ENCODE assay signal across 12 cellular contexts in the genomic region with DNA sequence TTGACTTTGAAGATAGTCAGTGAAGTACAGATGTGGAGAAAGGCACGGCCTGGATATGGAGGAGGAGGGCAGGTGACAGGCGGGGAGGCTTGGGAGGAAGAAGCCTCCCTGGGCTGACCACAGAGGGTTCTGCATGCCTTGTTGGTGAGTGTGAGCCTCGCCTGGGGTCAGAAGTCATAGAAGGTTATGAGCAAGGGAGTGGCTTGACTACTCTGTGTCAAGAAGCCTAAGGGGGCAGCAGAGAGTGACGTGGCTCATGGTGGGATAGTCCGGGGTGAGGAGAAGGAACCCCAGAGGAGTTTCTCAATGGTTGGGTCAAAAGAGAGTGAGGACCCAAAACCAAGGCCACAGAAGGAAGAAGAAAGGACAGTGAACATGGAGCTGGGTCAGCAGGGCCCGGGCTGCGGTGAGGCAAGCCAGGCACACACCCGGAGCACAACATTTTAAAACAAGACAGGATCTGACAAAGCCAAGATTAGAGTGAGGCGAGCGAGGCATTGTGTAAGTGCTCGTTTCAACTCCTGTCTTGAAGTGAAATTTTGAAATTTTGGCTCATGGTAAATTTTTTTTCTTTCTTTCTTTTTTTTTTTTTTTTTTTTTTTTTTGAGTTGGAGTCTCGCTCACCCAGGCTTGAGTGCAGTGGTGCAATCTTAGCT. TPM values are rescaled to one million over a fixed set of nuclear protein-coding genes. Genes with fewer than 3 reads are reported as not detected.
A peak's percentile ranks its signal among the peaks of the same experiment; 100 is the strongest.
DNase-seq lines count a peak whose midpoint lies in the region; ATAC-seq and TF ChIP-seq lines count a peak whose summit lies in the region.
"Had no signal": no experiment of that assay in that cellular context is flagged by ENCODE, and none has a peak within 500 bp of the region (broad histone marks: within the 10 kb centered on the region; RNA-seq: fewer than 3 reads in every experiment).

No MANE protein-coding gene starts in this region.

- H3K9me3 Mint-ChIP-seq in MCF 10A (ENCODE audit: unreplicated experiment) (no peaks in the 10 kb centered on the region), type B pancreatic cell (peaks cover 2% of the 10 kb centered on the region)

- no peaks in the 10 kb centered on the region for H4K20me1 ChIP-seq in PC-3 (ENCODE audit: low read length)

- no TSS peak for BruUV-seq in MCF 10A (replicated peaks; lab: Mats Ljungman, UMichigan)
- TSS peak; percentile 5 for BruUV-seq in PC-3 (replicated peaks; lab: Mats Ljungman, UMichigan)

- H3K4me3 ChIP-seq in breast epithelium = no peak overlapping the region
- no peak overlapping the region for H3K4me3 ChIP-seq in PC-3 (ENCODE audit: low read length)
- no peak overlapping the region for H3K4me3 ChIP-seq in fibroblast of pulmonary artery (replicated peaks; ENCODE audit: low read depth, low read length)

- CTCF ChIA-PET in MCF 10A (lab: Yijun Ruan, JAX) = interaction anchor here (0.5 kb wide), 1 partner anchor 96 kb away, joined by 3 read pairs; no protein-coding TSS in a partner anchor
- CTCF ChIA-PET in PC-3 (lab: Charles Lee) = no interaction called here

- H3K9ac ChIP-seq in PC-3 (ENCODE audit: low read length) = no peak overlapping the region

- no peak for TF ChIP-seq CTCF in MCF 10A (IDR thresholded peaks at IDR 0.05; ENCODE audit: unreplicated experiment)
- TF ChIP-seq CTCF in breast epithelium (IDR thresholded peaks at IDR 0.05) = no peak
- 0 out of 2 replicates have a peak, but pooled peaks have one; percentile 13 for TF ChIP-seq CTCF in PC-3 (conservative IDR thresholded peaks at IDR 0.05; ENCODE audit: low read depth, low read length)
- TF ChIP-seq CTCF in fibroblast of pulmonary artery (IDR thresholded peaks at IDR 0.05; ENCODE audit: low read length, missing control alignments) = peak; percentile 15
- peak; percentile 36 for TF ChIP-seq CTCF in type B pancreatic cell (conservative IDR thresholded peaks at IDR 0.05)

- H3K27ac ChIP-seq in breast epithelium = no peak overlapping the region
- peak overlapping the region; percentile 28 for H3K27ac ChIP-seq in PC-3 (ENCODE audit: low read length)

- H3K4me1 ChIP-seq in breast epithelium (peaks cover 0 to 18% of the 10 kb centered on the region in 2 donors), PC-3 (ENCODE audit: insufficient read depth, low read length) (peaks cover 36% of the 10 kb centered on the region)

- POLR2A ChIA-PET in MCF 10A (lab: Yijun Ruan, JAX) (interaction anchor here (0.7 kb wide), 2 partner anchors 97 to 104 kb away, joined by 3 read pairs; no protein-coding TSS in a partner anchor), PC-3 (lab: Charles Lee; ENCODE audit: unreplicated experiment) (no interaction called here)

- peaks cover 29% of the 10 kb centered on the region for H3K4me1 Mint-ChIP-seq in MCF 10A (ENCODE audit: insufficient read depth, unreplicated experiment)
- H3K4me1 Mint-ChIP-seq in type B pancreatic cell (ENCODE audit: unreplicated experiment) = peaks cover 18% of the 10 kb centered on the region

- no peaks in the 10 kb centered on the region for H3K9me2 ChIP-seq in PC-3 (replicated peaks; ENCODE audit: low read length)

- H3K4me3 Mint-ChIP-seq in MCF 10A (ENCODE audit: unreplicated experiment) (no peak overlapping the region), type B pancreatic cell (peak overlapping the region; percentile 14)
- H3K4me3 Mint-ChIP-seq: B cell; stimulated activated naive B cell treated with anti-CD40 and anti-IgM and Interleukin-4, amounts not matched to agents 10 μg/mL and 1 μg/mL and 100 μg/mL, for 72 hours had no signal

- no peaks in the 10 kb centered on the region for H3K79me2 ChIP-seq in PC-3 (ENCODE audit: low read length)

- no peaks in the 10 kb centered on the region for H3K36me3 ChIP-seq in breast epithelium
- H3K36me3 ChIP-seq in PC-3 (ENCODE audit: low read depth, low read length) = no peaks in the 10 kb centered on the region

- H3F3A ChIP-seq in PC-3 (ENCODE audit: low read length, unreplicated experiment) = peaks cover 8% of the 10 kb centered on the region

- no peaks in the 10 kb centered on the region for H3K36me3 Mint-ChIP-seq in MCF 10A (ENCODE audit: insufficient read depth, unreplicated experiment)
- no peaks in the 10 kb centered on the region for H3K36me3 Mint-ChIP-seq in type B pancreatic cell
- H3K36me3 Mint-ChIP-seq: stimulated activated naive B cell treated with anti-CD40 and anti-IgM and Interleukin-4, amounts not matched to agents 10 μg/mL and 1 μg/mL and 100 μg/mL, for 72 hours had no signal

- no peaks in the 10 kb centered on the region for H3K27me3 Mint-ChIP-seq in MCF 10A (ENCODE audit: insufficient read depth, unreplicated experiment)
- H3K27me3 Mint-ChIP-seq in type B pancreatic cell = no peaks in the 10 kb centered on the region

- H3K4me2 ChIP-seq in PC-3 (ENCODE audit: low read length) = peak overlapping the region; percentile 58

- TF ChIP-seq POLR2A in breast epithelium (IDR thresholded peaks at IDR 0.05) = no peak

- H3K27ac Mint-ChIP-seq in MCF 10A (ENCODE audit: low read depth, unreplicated experiment) = peak overlapping the region; percentile 89
- H3K27ac Mint-ChIP-seq in type B pancreatic cell = peak overlapping the region; percentile 90
- H3K27ac Mint-ChIP-seq: B cell; stimulated activated naive B cell treated with anti-CD40 and anti-IgM and Interleukin-4, amounts not matched to agents 10 μg/mL and 1 μg/mL and 100 μg/mL, for 72 hours had no signal

- peak; percentile 29 for ATAC-seq in PC-3
- ATAC-seq in HG03378 (IDR thresholded peaks at IDR 0.05; ENCODE audit: unreplicated experiment) = no peak
- ATAC-seq in HG02571 (IDR thresholded peaks at IDR 0.05; ENCODE audit: unreplicated experiment) = no peak
- ATAC-seq: stimulated activated naive B cell treated with anti-CD40 and anti-IgM and Interleukin-4, amounts not matched to agents 10 μg/mL and 1 μg/mL and 100 μg/mL, for 72 hours had no signal

- H3K9me3 ChIP-seq in breast epithelium (no peaks in the 10 kb centered on the region), PC-3 (ENCODE audit: low read length) (no peaks in the 10 kb centered on the region)

- DNase-seq in MCF 10A (ENCODE audit: unreplicated experiment) (peak; percentile 74), breast epithelium (ENCODE audit: low spot score in 2 of 2) (no peak), PC-3 (peak; percentile 78), fibroblast of pulmonary artery (ENCODE audit: low read depth) (peak; percentile 77), type B pancreatic cell (ENCODE audit: extremely low spot score, unreplicated experiment) (no peak), HUDEP-2 (lab: John Stamatoyannopoulos, UW; ENCODE audit: unreplicated experiment in 76 of 76) (no peak)
- DNase-seq: dermis blood vessel endothelial cell; Right ventricle myocardium superior; stimulated activated naive B cell treated with anti-CD40 and anti-IgM and Interleukin-4, amounts not matched to agents 10 μg/mL and 1 μg/mL and 100 μg/mL, for 72 hours had no signal

- H3K27me3 ChIP-seq in breast epithelium = no peaks in the 10 kb centered on the region
- H3K27me3 ChIP-seq in PC-3 (ENCODE audit: low read length) = no peaks in the 10 kb centered on the region

- H2AFZ ChIP-seq in PC-3 (ENCODE audit: low read length) = no peak overlapping the region

- intact Hi-C loops in MCF 10A (cut with micrococcal nuclease) (no loop called here), breast epithelium (cut with DNase I; ENCODE audit: low total_unique reads) (no loop called here), PC-3 (cut with micrococcal nuclease) (no loop called here)

RNA-seq across cellular contexts. Expression of gene PDGFB, which starts 31.9 kb away (rescaled TPM):
- total RNA-seq in MCF 10A (2022) (0.29 and 0.37 TPM in 2 replicates), breast epithelium (10 to 100 TPM in 1 of 3 donors, 1 to 10 TPM in 2; 5.3 to 11.1 (median 8.5) TPM), PC-3 (2014; rRNA removed) (29.7 and 33.1 TPM in 2 replicates), type B pancreatic cell (ENCODE audit: low replicate concordance) (2.9 and 5.1 TPM in 2 replicates)
- total RNA-seq: B cell had no signal

Comparison
In these comparisons a context has a peak if more than half of its experiments do, and no peak if none do; other contexts are left out.
1. DNase-seq: peak in MCF 10A (single experiment), PC-3 (single experiment) and fibroblast of pulmonary artery (single experiment); none in breast epithelium (0 of 2), type B pancreatic cell (single experiment) and HUDEP-2 (0 of 76).
2. CTCF ChIP-seq: peak in PC-3 (single experiment), fibroblast of pulmonary artery (single experiment) and type B pancreatic cell (single experiment); none in MCF 10A (single experiment) and breast epithelium (0 of 3).